1 cellular context compared by ENCODE assay signal in genomic region chr6:41920921-41921711, GRCh38.
TF ChIP-seq lines count a peak whose summit lies in the region.

A gene with protein sequence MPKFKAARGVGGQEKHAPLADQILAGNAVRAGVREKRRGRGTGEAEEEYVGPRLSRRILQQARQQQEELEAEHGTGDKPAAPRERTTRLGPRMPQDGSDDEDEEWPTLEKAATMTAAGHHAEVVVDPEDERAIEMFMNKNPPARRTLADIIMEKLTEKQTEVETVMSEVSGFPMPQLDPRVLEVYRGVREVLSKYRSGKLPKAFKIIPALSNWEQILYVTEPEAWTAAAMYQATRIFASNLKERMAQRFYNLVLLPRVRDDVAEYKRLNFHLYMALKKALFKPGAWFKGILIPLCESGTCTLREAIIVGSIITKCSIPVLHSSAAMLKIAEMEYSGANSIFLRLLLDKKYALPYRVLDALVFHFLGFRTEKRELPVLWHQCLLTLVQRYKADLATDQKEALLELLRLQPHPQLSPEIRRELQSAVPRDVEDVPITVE (plus strand): TSS chr6:41921499. CDS start chr6:41921563, 64 bp downstream.
Gene MED20, minus strand, starts transcription at chr6:41921139. Its CDS starts 121 bp downstream, at chr6:41921018.

TF ChIP-seq in GM23338, 12 proteins besides CTCF, POLR2A, EP300 and RAD21 (continued from another document):
- TF ChIP-seq POLR2AphosphoS5 (IDR thresholded peaks at IDR 0.05; ENCODE audit: low read depth): peak; percentile 80
